ENCODE assay signal across 9 cellular contexts in genomic region chr11:12111482-12112149, GRCh38.
DNase-seq lines count a peak whose midpoint lies in the region.
"Had no signal": no experiment of that assay in that cellular context is flagged by ENCODE, and none has a peak within 500 bp of the region (broad histone marks: within the 10 kb centered on the region; RNA-seq: fewer than 3 reads in every experiment).

No MANE protein-coding gene starts in this region.

- no peak overlapping the region for H3K27ac Mint-ChIP-seq in activated naive CD8-positive, alpha-beta T cell

- DNase-seq in DMS 273 (lab: John Stamatoyannopoulos, UW; ENCODE audit: unreplicated experiment), result peak; percentile 17
- DNase-seq in DMS 273 treated with DMSO at 0.1 percent for 48 hours (lab: John Stamatoyannopoulos, UW), result no peak
- DNase-seq in NCI-H1417 treated with DMSO at 0.1 percent for 48 hours (lab: John Stamatoyannopoulos, UW), result no peak
- no peak for DNase-seq in D341Med (ENCODE audit: low spot score)
- no peak for DNase-seq in anterior cingulate cortex (lab: John Stamatoyannopoulos, UW)

- peak overlapping the region; percentile 76 for H3K4me3 Mint-ChIP-seq in activated naive CD8-positive, alpha-beta T cell

- H3K27me3 Mint-ChIP-seq in activated naive CD8-positive, alpha-beta T cell, result no peaks in the 10 kb centered on the region

- H3K36me3 Mint-ChIP-seq in activated naive CD8-positive, alpha-beta T cell, result no peaks in the 10 kb centered on the region

- H3K4me3 ChIP-seq in iPS-11a (ENCODE audit: low read depth, low read length), result peak overlapping the region; percentile 43
- peak overlapping the region; percentile 70 to 93 (median 84) for H3K4me3 ChIP-seq in skin epidermis

- no peaks in the 10 kb centered on the region for H3K9me3 Mint-ChIP-seq in activated naive CD8-positive, alpha-beta T cell (ENCODE audit: low read depth)

- peaks cover 12% of the 10 kb centered on the region for H3K4me1 Mint-ChIP-seq in activated naive CD8-positive, alpha-beta T cell (ENCODE audit: low read depth)

- peak overlapping the region in 19 of 21 experiments; percentile 74 to 95 (median 89) for H3K27ac ChIP-seq in skin epidermis
- H3K27ac ChIP-seq: 22Rv1 had no signal
